Comparison of ENCODE assay signal across 22 cellular contexts in the genomic region with DNA sequence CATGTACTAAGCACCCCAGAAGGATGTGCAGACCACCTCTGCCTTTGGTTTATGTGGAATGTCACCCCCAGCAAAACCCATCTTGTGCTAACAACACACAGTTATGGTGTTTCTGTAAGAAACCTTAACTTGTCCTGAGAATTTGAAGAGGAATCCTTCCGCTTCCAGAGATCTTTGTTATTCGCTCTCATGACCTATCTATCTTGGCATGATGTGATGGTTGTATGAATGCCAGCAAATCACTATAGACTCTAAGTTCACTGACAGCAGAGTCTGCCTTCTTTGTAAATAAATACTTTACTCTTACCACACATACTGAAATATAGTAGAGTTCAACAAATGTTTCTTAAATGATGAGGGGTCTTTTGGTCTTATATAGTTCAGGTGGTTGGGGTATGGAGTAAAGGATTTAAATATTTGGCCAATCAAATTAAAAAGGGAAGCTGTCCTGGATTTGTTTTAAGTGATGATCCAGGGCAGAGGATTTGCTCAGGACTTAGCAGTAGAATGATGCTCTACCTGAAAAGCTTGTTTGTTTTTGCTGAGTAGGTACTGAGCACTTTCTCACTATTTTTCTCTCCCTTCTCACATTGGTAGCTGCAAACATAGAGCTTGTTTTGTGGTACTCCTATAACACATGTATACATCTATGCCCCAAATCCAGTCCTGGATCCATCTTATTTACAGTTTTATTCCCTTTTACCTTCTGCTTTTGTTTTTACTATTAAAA. TPM values are rescaled to one million over a fixed set of nuclear protein-coding genes. Genes with fewer than 3 reads are reported as not detected.
DNase-seq lines count a peak whose midpoint lies in the region; ATAC-seq, FAIRE-seq and TF ChIP-seq lines count a peak whose summit lies in the region.
"Had no signal": no experiment of that assay in that cellular context is flagged by ENCODE, and none has a peak within 500 bp of the region (broad histone marks: within the 10 kb centered on the region; RNA-seq: fewer than 3 reads in every experiment).

No MANE protein-coding gene starts in this region.

- H2AFZ ChIP-seq in HepG2 (ENCODE audit: low read length) (no peak overlapping the region), SK-N-SH (ENCODE audit: low read depth) (no peak overlapping the region)

- DNase-seq in right lobe of liver (no peak), HepG2 (ENCODE audit: low spot score) (no peak), brain microvascular endothelial cell (peak; percentile 58), iris pigment epithelial cell (ENCODE audit: low read depth) (peak; percentile 90), vagina (ENCODE audit: extremely low spot score in 2 of 2) (no peak), NCI-H1436 treated with DMSO at 0.1 percent for 48 hours (lab: John Stamatoyannopoulos, UW) (no peak), SK-N-SH (no peak), OCI-M1 (lab: John Stamatoyannopoulos, UW) (no peak)
- DNase-seq: CD8-positive, alpha-beta memory T cell; DMS79 treated with DMSO at 0.1 percent for 48 hours; GDM1; Karpas-422; NCI-H1105 treated with DMSO at 0.1 percent for 48 hours; NCI-H187; NCI-H345; NCI-H526 treated with DMSO at 0.1 percent for 48 hours; NK-92 treated with Interleukin-12 subunit alpha and Interleukin-12 subunit beta, amount 100 ng/mL, for 24 hours; SJCRH30 had no signal

- intact Hi-C loops in right lobe of liver (cut with DNase I): loop anchor here (10.0 kb wide), 2 partner anchors 55 to 65 kb away; no protein-coding TSS in a partner anchor
- intact Hi-C loops in HepG2 (cut with micrococcal nuclease; ENCODE audit: unreplicated experiment): no loop called here
- intact Hi-C loops in vagina (cut with DNase I): loop anchor here (10.0 kb wide), 1 partner anchor 325 kb away; the partner anchor contains the start of gene ADIPOQ

- H3F3A ChIP-seq in SK-N-SH (replicated peaks; ENCODE audit: insufficient read depth): no peaks in the 10 kb centered on the region

- H3K36me3 ChIP-seq in right lobe of liver (no peaks in the 10 kb centered on the region), HepG2 (replicated peaks in 1 of 2; ENCODE audit: control insufficient read depth in 1 of 2, insufficient read depth in 2 of 2, low read length in 2 of 2) (no peaks in the 10 kb centered on the region), brain microvascular endothelial cell (replicated peaks) (no peaks in the 10 kb centered on the region), vagina (no peaks in the 10 kb centered on the region), SK-N-SH (replicated peaks in 1 of 2; ENCODE audit: control insufficient read depth in 1 of 2, insufficient read depth in 2 of 2, low read length in 1 of 2) (no peaks in the 10 kb centered on the region)
- H3K36me3 ChIP-seq: BLaER1 treated with 17β-estradiol and CSF1 and Interleukin-3, amounts not matched to agents 10 nM and 100 nM; SJCRH30 had no signal

- ATAC-seq in right lobe of liver: peak; percentile 38 to 48 (median 46)
- ATAC-seq in HepG2: no peak
- ATAC-seq: GM12878 had no signal

- H3K79me2 ChIP-seq in HepG2 (ENCODE audit: insufficient read depth, low read length) (no peaks in the 10 kb centered on the region), SK-N-SH (ENCODE audit: insufficient read depth) (no peaks in the 10 kb centered on the region)

- H3K9me2 ChIP-seq in SK-N-SH: no peaks in the 10 kb centered on the region

- no TSS peak for BruUV-seq in HepG2 (replicated peaks; lab: Mats Ljungman, UMichigan)

- H3K27ac ChIP-seq in right lobe of liver: no peak overlapping the region
- no peak overlapping the region for H3K27ac ChIP-seq in HepG2 (ENCODE audit: extremely low read length, insufficient read depth, low read length)
- H3K27ac ChIP-seq in brain microvascular endothelial cell: no peak overlapping the region
- H3K27ac ChIP-seq in vagina: no peak overlapping the region
- no peak overlapping the region for H3K27ac ChIP-seq in SK-N-SH (ENCODE audit: low read depth in 2 of 2, low read length in 1 of 2)
- H3K27ac ChIP-seq: BLaER1 treated with 17β-estradiol and CSF1 and Interleukin-3, amounts not matched to agents 10 nM and 100 nM; SJCRH30 had no signal

- H3K4me2 ChIP-seq in HepG2 (ENCODE audit: low read depth, low read length) (no peak overlapping the region), SK-N-SH (no peak overlapping the region)
- H3K4me2 ChIP-seq: BLaER1 treated with 17β-estradiol and CSF1 and Interleukin-3, amounts not matched to agents 10 nM and 100 nM had no signal

- FAIRE-seq in HepG2 (lab: Jason Lieb, UNC): no peak
- FAIRE-seq: GM12878 had no signal

- TF ChIP-seq POLR2A in right lobe of liver (IDR thresholded peaks at IDR 0.05) (no peak), HepG2 (IDR thresholded peaks at IDR 0.05; ENCODE audit: insufficient read depth in 1 of 2, low read depth in 2 of 2, low read length in 2 of 2) (no peak), vagina (IDR thresholded peaks at IDR 0.05) (no peak)

- H3K9ac ChIP-seq in HepG2 (ENCODE audit: insufficient read depth, low read depth, low read length) (no peak overlapping the region), SK-N-SH (no peak overlapping the region)
- H3K9ac ChIP-seq: BLaER1 treated with 17β-estradiol and CSF1 and Interleukin-3, amounts not matched to agents 10 nM and 100 nM had no signal

- H3K4me3 ChIP-seq in right lobe of liver (no peak overlapping the region), HepG2 (replicated peaks in 1 of 3; ENCODE audit: insufficient read depth in 1 of 3, low read depth in 2 of 3, low read length in 3 of 3) (no peak overlapping the region), brain microvascular endothelial cell (ENCODE audit: low read depth, low read length) (no peak overlapping the region), vagina (no peak overlapping the region), SK-N-SH (ENCODE audit: low read depth in 2 of 2, low read length in 1 of 2) (no peak overlapping the region)
- H3K4me3 ChIP-seq: BLaER1 treated with 17β-estradiol and CSF1 and Interleukin-3, amounts not matched to agents 10 nM and 100 nM; GM12878; SJCRH30 had no signal

- POLR2A ChIA-PET in HepG2 (lab: Yijun Ruan, JAX): no interaction called here
- POLR2A ChIA-PET in SK-N-SH (lab: Yijun Ruan, JAX): no interaction called here

- H3K4me1 ChIP-seq in right lobe of liver: peaks cover 0 to 16% (median 0%) of the 10 kb centered on the region in 4 donors
- H3K4me1 ChIP-seq in HepG2 (ENCODE audit: insufficient read depth, low read length): peaks cover 17% of the 10 kb centered on the region
- H3K4me1 ChIP-seq in vagina: peaks cover 27% of the 10 kb centered on the region
- H3K4me1 ChIP-seq in SK-N-SH (ENCODE audit: control insufficient read depth in 1 of 2, insufficient read depth in 2 of 2, low read depth in 1 of 2, low read length in 1 of 2): no peaks in the 10 kb centered on the region
- H3K4me1 ChIP-seq: SJCRH30 had no signal

- no peaks in the 10 kb centered on the region for H3K27me3 ChIP-seq in right lobe of liver
- H3K27me3 ChIP-seq in HepG2 (ENCODE audit: control insufficient read depth in 1 of 2, insufficient read depth in 2 of 2, low read length in 2 of 2): no peaks in the 10 kb centered on the region
- H3K27me3 ChIP-seq in brain microvascular endothelial cell (replicated peaks): no peaks in the 10 kb centered on the region
- no peaks in the 10 kb centered on the region for H3K27me3 ChIP-seq in vagina
- no peaks in the 10 kb centered on the region for H3K27me3 ChIP-seq in SK-N-SH (ENCODE audit: insufficient read depth)
- H3K27me3 ChIP-seq: BLaER1 treated with 17β-estradiol and CSF1 and Interleukin-3, amounts not matched to agents 10 nM and 100 nM; SJCRH30 had no signal

- TF ChIP-seq EP300 in HepG2 (IDR thresholded peaks at IDR 0.05; ENCODE audit: low read depth in 2 of 2, low read length in 2 of 2) (no peak), HepG2 (CRISPR knock-in tag; IDR thresholded peaks at IDR 0.05; ENCODE audit: borderline replicate concordance) (no peak), SK-N-SH (IDR thresholded peaks at IDR 0.05; ENCODE audit: borderline replicate concordance in 1 of 2, low read depth in 1 of 2, low read length in 1 of 2) (no peak)

- H3K9me3 ChIP-seq in right lobe of liver (no peaks in the 10 kb centered on the region), HepG2 (ENCODE audit: low read length) (no peaks in the 10 kb centered on the region), vagina (no peaks in the 10 kb centered on the region), SK-N-SH (no peaks in the 10 kb centered on the region)
- H3K9me3 ChIP-seq: BLaER1 treated with 17β-estradiol and CSF1 and Interleukin-3, amounts not matched to agents 10 nM and 100 nM; SJCRH30 had no signal

- H4K20me1 ChIP-seq in HepG2 (ENCODE audit: insufficient read depth, low read length): no peaks in the 10 kb centered on the region
- no peaks in the 10 kb centered on the region for H4K20me1 ChIP-seq in SK-N-SH (ENCODE audit: insufficient read depth)
- H4K20me1 ChIP-seq: BLaER1 treated with 17β-estradiol and CSF1 and Interleukin-3, amounts not matched to agents 10 nM and 100 nM had no signal

- WGBS in right lobe of liver (ENCODE audit: insufficient coverage, low coverage, low lambda C conversion rate, missing lambda C conversion rate): 35% methylated on average over 2 of the region's 2 CpGs
- WGBS in HepG2 (ENCODE audit: low lambda C conversion rate): 58% methylated on average over 2 of the region's 2 CpGs
- WGBS in SK-N-SH (ENCODE audit: low lambda C conversion rate): 79% methylated on average over 2 of the region's 2 CpGs

- CTCF ChIA-PET in HepG2 (lab: Yijun Ruan, JAX; ENCODE audit: low intra/inter-chr PET ratio, low total read pairs): no interaction called here
- CTCF ChIA-PET in SK-N-SH (lab: Yijun Ruan, JAX): interaction anchor here (2.3 kb wide), 1 partner anchor 320 kb away, joined by 10 read pairs; no protein-coding TSS in a partner anchor

- in situ Hi-C loops in HepG2 (cut with HindIII; ENCODE audit: extremely low pct_ligation_motif_present, low pct_unique_long_range_greater_than_20kb) (no loop called here), brain microvascular endothelial cell (cut with HindIII; ENCODE audit: low pct_ligation_motif_present, low sequenced_read_pairs) (no loop called here)

- TF ChIP-seq CTCF in right lobe of liver (IDR thresholded peaks at IDR 0.05) (no peak), HepG2 (CRISPR knock-in tag; IDR thresholded peaks at IDR 0.05) (no peak), brain microvascular endothelial cell (IDR thresholded peaks at IDR 0.05; ENCODE audit: low read depth, low read length, missing control alignments) (no peak), vagina (IDR thresholded peaks at IDR 0.05) (no peak), SK-N-SH (IDR thresholded peaks at IDR 0.05) (no peak)

- TF ChIP-seq RAD21 in HepG2 (CRISPR knock-in tag; IDR thresholded peaks at IDR 0.05): no peak
- TF ChIP-seq RAD21 in SK-N-SH (IDR thresholded peaks at IDR 0.05; ENCODE audit: low read length): no peak

RNA-seq across cellular contexts. Expression of gene RTP1, which starts 27.9 kb away (rescaled TPM):
- not detected for total RNA-seq in right lobe of liver
- total RNA-seq in HepG2 (2016; rRNA removed; fragmentation: Illumina TruSeq; extraction: Trizol): not detected in 2 replicates
- total RNA-seq in HepG2 (2016; cell fraction: cytosol; rRNA removed; fragmentation: Illumina TruSeq; extraction: Trizol; ENCODE audit: low read depth): not detected in 2 replicates
- not detected in 2 replicates for total RNA-seq in HepG2 (2016; cell fraction: insoluble cytoplasmic fraction; rRNA removed; fragmentation: Illumina TruSeq; extraction: Trizol)
- total RNA-seq in HepG2 (2016; cell fraction: membrane; rRNA removed; fragmentation: Illumina TruSeq; extraction: Trizol): not detected in 2 replicates
- total RNA-seq in HepG2 (2016; cell fraction: nucleus; rRNA removed; fragmentation: Illumina TruSeq; extraction: Trizol): not detected in 2 replicates
- polyA plus RNA-seq in HepG2 (2011; rRNA removed): not detected in 2 replicates
- polyA plus RNA-seq in HepG2 (2011; cell fraction: cytosol; rRNA removed): not detected in 2 replicates
- polyA plus RNA-seq in HepG2 (2011; cell fraction: nucleus; rRNA removed): not detected in 2 replicates
- not detected in 2 replicates for polyA plus RNA-seq in HepG2 (2012)
- polyA plus RNA-seq in HepG2 (2016; cell fraction: cytosol; fragmentation: Illumina TruSeq; extraction: Trizol; ENCODE audit: low read depth): not detected in 2 replicates
- polyA plus RNA-seq in HepG2 (2016; cell fraction: insoluble cytoplasmic fraction; fragmentation: Illumina TruSeq; extraction: Trizol; ENCODE audit: low read depth): not detected in 2 replicates
- not detected in 2 replicates for polyA plus RNA-seq in HepG2 (2016; cell fraction: membrane; fragmentation: Illumina TruSeq; extraction: Trizol; ENCODE audit: low read depth)
- not detected in 2 replicates for polyA plus RNA-seq in HepG2 (2016; cell fraction: nucleus; fragmentation: Illumina TruSeq; extraction: Trizol; ENCODE audit: insufficient read depth, low read depth)
- polyA minus RNA-seq in HepG2 (2011; rRNA and poly(A)+ RNA removed; ENCODE audit: low replicate concordance): not detected in 2 replicates
- not detected in 2 replicates for polyA minus RNA-seq in HepG2 (2011; cell fraction: cytosol; rRNA and poly(A)+ RNA removed)
- not detected in 2 replicates for polyA minus RNA-seq in HepG2 (2011; cell fraction: nucleus; rRNA and poly(A)+ RNA removed)
- total RNA-seq in vagina: not detected
- polyA plus RNA-seq in SK-N-SH (2012; rRNA removed): not detected in 2 replicates
- not detected in 2 replicates for polyA plus RNA-seq in SK-N-SH (2012; cell fraction: cytosol; rRNA removed)
- polyA plus RNA-seq in SK-N-SH (2012; cell fraction: nucleus; rRNA removed): not detected in 2 replicates
- total RNA-seq: A172; CD8-positive, alpha-beta memory T cell; GM12878; OCI-LY7; SJCRH30 had no signal
- polyA plus RNA-seq: CD8-positive, alpha-beta memory T cell; GM12878 had no signal

RNA-seq across cellular contexts. Expression of gene RPL39L, which starts 30.1 kb away (rescaled TPM):
- total RNA-seq in right lobe of liver (10 to 100 TPM in 1 of 6 experiments, 1 to 10 TPM in 5; 1.2 to 10.5 (median 2.9) TPM), HepG2 (2016; rRNA removed; fragmentation: Illumina TruSeq; extraction: Trizol) (not detected in 2 replicates), vagina (10.8 TPM)
- not detected in 2 replicates for total RNA-seq in HepG2 (2016; cell fraction: cytosol; rRNA removed; fragmentation: Illumina TruSeq; extraction: Trizol; ENCODE audit: low read depth)
- not detected in 2 replicates for total RNA-seq in HepG2 (2016; cell fraction: insoluble cytoplasmic fraction; rRNA removed; fragmentation: Illumina TruSeq; extraction: Trizol)
- not detected in 2 replicates for total RNA-seq in HepG2 (2016; cell fraction: membrane; rRNA removed; fragmentation: Illumina TruSeq; extraction: Trizol)
- not detected in 2 replicates for total RNA-seq in HepG2 (2016; cell fraction: nucleus; rRNA removed; fragmentation: Illumina TruSeq; extraction: Trizol)
- polyA plus RNA-seq in HepG2 (2011; rRNA removed) (not detected in 2 replicates), SK-N-SH (2012; rRNA removed) (21.0 and 25.3 TPM in 2 replicates)
- not detected in 2 replicates for polyA plus RNA-seq in HepG2 (2011; cell fraction: cytosol; rRNA removed)
- not detected in 2 replicates for polyA plus RNA-seq in HepG2 (2011; cell fraction: nucleus; rRNA removed)
- not detected in 2 replicates for polyA plus RNA-seq in HepG2 (2012)
- polyA plus RNA-seq in HepG2 (2016; cell fraction: cytosol; fragmentation: Illumina TruSeq; extraction: Trizol; ENCODE audit: low read depth): not detected in 2 replicates
- not detected in 2 replicates for polyA plus RNA-seq in HepG2 (2016; cell fraction: insoluble cytoplasmic fraction; fragmentation: Illumina TruSeq; extraction: Trizol; ENCODE audit: low read depth)
- not detected in 2 replicates for polyA plus RNA-seq in HepG2 (2016; cell fraction: membrane; fragmentation: Illumina TruSeq; extraction: Trizol; ENCODE audit: low read depth)
- not detected in 2 replicates for polyA plus RNA-seq in HepG2 (2016; cell fraction: nucleus; fragmentation: Illumina TruSeq; extraction: Trizol; ENCODE audit: insufficient read depth, low read depth)
- 9.3 TPM in 1 of 2 replicates, not detected in the other for polyA minus RNA-seq in HepG2 (2011; rRNA and poly(A)+ RNA removed; ENCODE audit: low replicate concordance)
- polyA minus RNA-seq in HepG2 (2011; cell fraction: cytosol; rRNA and poly(A)+ RNA removed): not detected in 2 replicates
- polyA minus RNA-seq in HepG2 (2011; cell fraction: nucleus; rRNA and poly(A)+ RNA removed): not detected in 2 replicates
- 24.3 and 26.4 TPM in 2 replicates for polyA plus RNA-seq in SK-N-SH (2012; cell fraction: cytosol; rRNA removed)
- 6.4 and 8.6 TPM in 2 replicates for polyA plus RNA-seq in SK-N-SH (2012; cell fraction: nucleus; rRNA removed)

Comparison
In these comparisons a context has a peak if more than half of its experiments do, and no peak if none do; other contexts are left out.
1. DNase-seq: peak in brain microvascular endothelial cell (single experiment) and iris pigment epithelial cell (single experiment); none in right lobe of liver (0 of 3), HepG2 (single experiment), vagina (0 of 2), NCI-H1436 treated with DMSO at 0.1 percent for 48 hours (single experiment), SK-N-SH (single experiment) and OCI-M1 (single experiment).